22 cellular contexts compared by ENCODE assay signal in genomic region chr1:7373936-7374760, GRCh38.
A peak's percentile ranks its signal among the peaks of the same experiment; 100 is the strongest.
DNase-seq lines count a peak whose midpoint lies in the region; ATAC-seq and TF ChIP-seq lines count a peak whose summit lies in the region.
"Had no signal": no experiment of that assay in that cellular context is flagged by ENCODE, and none has a peak within 500 bp of the region (broad histone marks: within the 10 kb centered on the region; RNA-seq: fewer than 3 reads in every experiment).

No MANE protein-coding gene starts in this region.

- H3K27ac ChIP-seq in IMR-90 (ENCODE audit: insufficient read depth, low read length) (no peak overlapping the region), stomach (no peak overlapping the region)
- H3K27ac ChIP-seq: BLaER1, skin epidermis, thyroid gland, WERI-Rb-1 had no signal

- no peak overlapping the region for H2BK20ac ChIP-seq in IMR-90 (ENCODE audit: low read depth, low read length)

- POLR2A ChIA-PET in IMR-90 (lab: Charles Lee; ENCODE audit: unreplicated experiment), result no interaction called here

- dilution Hi-C loops in IMR-90 (cut with HindIII; ENCODE audit: low sequenced_read_pairs, unreplicated experiment), result no loop called here

- no peak overlapping the region for H3K56ac ChIP-seq in IMR-90 (ENCODE audit: extremely low read depth, insufficient read depth, low read length)

- peak; percentile 15 for DNase-seq in IMR-90
- DNase-seq in astrocyte of the hippocampus (ENCODE audit: low read depth, low spot score), result peak; percentile 63
- DNase-seq in left lobe of liver (ENCODE audit: low spot score), result peak; percentile 27
- peak; percentile 17 for DNase-seq in stomach
- DNase-seq in T-helper 2 cell, result no peak
- DNase-seq in NCI-H1092 treated with DMSO at 0.1 percent for 48 hours (lab: John Stamatoyannopoulos, UW), result no peak
- DNase-seq: activated CD4-positive, alpha-beta memory T cell treated with anti-CD3 and anti-CD28 coated beads for 36 hours; activated T-cell treated with anti-CD3 and anti-CD28 coated beads, Interleukin-2, amount 50 U/mL, for 4 hours; central memory CD4-positive, alpha-beta T cell; DMS 273 treated with DMSO at 0.1 percent for 48 hours; effector memory CD8-positive, alpha-beta T cell; H7; Kasumi-1; mucosa of descending colon; NCI-H1436 treated with DMSO at 0.1 percent for 48 hours; NCI-H2227 treated with DMSO at 0.1 percent for 48 hours; T-helper 1 cell; thyroid gland; WERI-Rb-1 had no signal

- no peak for TF ChIP-seq RAD21 in IMR-90 (IDR thresholded peaks at IDR 0.05; ENCODE audit: low read length)

- H3K18ac ChIP-seq in IMR-90 (ENCODE audit: low read depth, low read length), result no peak overlapping the region

- no peak for TF ChIP-seq EP300 in stomach (IDR thresholded peaks at IDR 0.05)

- H4K91ac ChIP-seq in IMR-90 (ENCODE audit: insufficient read depth, low read depth, low read length), result no peak overlapping the region

- H3K14ac ChIP-seq in IMR-90 (replicated peaks; ENCODE audit: low read depth, low read length), result no peak overlapping the region

- no peak overlapping the region for H3K4ac ChIP-seq in IMR-90 (ENCODE audit: low read depth, low read length)

- TF ChIP-seq POLR2A in IMR-90 (IDR thresholded peaks at IDR 0.05; ENCODE audit: low read depth, low read length), result no peak
- TF ChIP-seq POLR2A in stomach (IDR thresholded peaks at IDR 0.05), result no peak

- H2BK15ac ChIP-seq in IMR-90 (ENCODE audit: low read depth, low read length), result no peak overlapping the region

- H4K20me1 ChIP-seq in IMR-90 (ENCODE audit: insufficient read depth, low read length), result no peaks in the 10 kb centered on the region
- H4K20me1 ChIP-seq: BLaER1 had no signal

- no peaks in the 10 kb centered on the region for H3K36me3 ChIP-seq in IMR-90 (ENCODE audit: control insufficient read depth, insufficient read depth, low read length)
- H3K36me3 ChIP-seq in stomach, result no peaks in the 10 kb centered on the region
- H3K36me3 ChIP-seq: BLaER1, thyroid gland, WERI-Rb-1 had no signal

- no peak overlapping the region for H4K5ac ChIP-seq in IMR-90 (ENCODE audit: low read depth, low read length)

- CTCF ChIA-PET in IMR-90 (lab: Yijun Ruan, JAX), result no interaction called here

- BruUV-seq in IMR-90 (replicated peaks; lab: Mats Ljungman, UMichigan), result no TSS peak

- H3K79me1 ChIP-seq in IMR-90 (ENCODE audit: low read depth in 1 of 2, low read length in 2 of 2), result no peaks in the 10 kb centered on the region

- H3K9me3 ChIP-seq in IMR-90 (ENCODE audit: control insufficient read depth, insufficient read depth, low read length) (no peaks in the 10 kb centered on the region), stomach (no peaks in the 10 kb centered on the region)
- H3K9me3 ChIP-seq: BLaER1, mucosa of descending colon, thyroid gland had no signal

- TF ChIP-seq CTCF in IMR-90 (conservative IDR thresholded peaks at IDR 0.05; ENCODE audit: low read depth, low read length), result no peak
- no peak for TF ChIP-seq CTCF in stomach (IDR thresholded peaks at IDR 0.05)

- H3K27me3 ChIP-seq in IMR-90 (ENCODE audit: control insufficient read depth, insufficient read depth, low read length), result no peaks in the 10 kb centered on the region
- no peaks in the 10 kb centered on the region for H3K27me3 ChIP-seq in stomach
- H3K27me3 ChIP-seq: BLaER1, thyroid gland had no signal

- no CpG with 5 or more reads among the region's 18 CpGs for WGBS in IMR-90 (ENCODE audit: extremely low coverage in 2 of 2, insufficient read length in 1 of 2), 2 experiments
- 46 to 61% (median 52%) methylated on average over 16 to 18 of the region's 18 CpGs for WGBS in stomach, 5 donors

- H3K4me1 ChIP-seq in IMR-90 (ENCODE audit: control insufficient read depth, insufficient read depth, low read length) (peaks cover 4% of the 10 kb centered on the region; the same call in 1 of the 2 replicates), stomach (no peaks in the 10 kb centered on the region)
- H3K4me1 ChIP-seq: BLaER1 had no signal

- in situ Hi-C loops in IMR-90 (cut with MboI; ENCODE audit: low sequenced_read_pairs), result no loop called here

- ATAC-seq in IMR-90 (ENCODE audit: low read depth) (no peak), left lobe of liver (no peak), HG02798 (IDR thresholded peaks at IDR 0.05; ENCODE audit: poor library complexity, unreplicated experiment) (no peak)
- ATAC-seq: activated T-cell treated with anti-CD3 and anti-CD28 coated beads, Interleukin-2, amount 50 U/mL, for 4 hours; effector memory CD8-positive, alpha-beta T cell; mucosa of descending colon had no signal

- no peak overlapping the region; the same call in 1 of the 2 replicates for H2BK120ac ChIP-seq in IMR-90 (ENCODE audit: low read depth, low read length)

- no peak overlapping the region for H3K23ac ChIP-seq in IMR-90 (ENCODE audit: low read depth, low read length)

- H3K9me1 ChIP-seq in IMR-90 (ENCODE audit: insufficient read depth, low read length), result no peaks in the 10 kb centered on the region

- no peak overlapping the region for H3K4me2 ChIP-seq in IMR-90 (ENCODE audit: low read depth, low read length)
- H3K4me2 ChIP-seq: BLaER1 had no signal

- H4K8ac ChIP-seq in IMR-90 (ENCODE audit: low read depth in 2 of 2, low read length in 2 of 2), result no peak overlapping the region

- no peak overlapping the region for H2BK5ac ChIP-seq in IMR-90 (ENCODE audit: low read depth, low read length, poor library complexity, severe bottlenecking)

- H3K9ac ChIP-seq in IMR-90 (ENCODE audit: low read depth, low read length), result no peak overlapping the region
- H3K9ac ChIP-seq: BLaER1 had no signal

- intact Hi-C loops in IMR-90 (cut with micrococcal nuclease), result no loop called here
- intact Hi-C loops in stomach (cut with DNase I; ENCODE audit: low total_unique reads), result no loop called here

- H2AFZ ChIP-seq in IMR-90 (replicated peaks; ENCODE audit: low read length, poor library complexity), result no peak overlapping the region

- H3K4me3 ChIP-seq in IMR-90 (ENCODE audit: insufficient read depth, low read depth, low read length) (no peak overlapping the region), stomach (no peak overlapping the region)
- H3K4me3 ChIP-seq: BLaER1, mucosa of descending colon, skin epidermis, thyroid gland had no signal

- no peak overlapping the region for H2AK9ac ChIP-seq in IMR-90 (replicated peaks; ENCODE audit: low read depth, low read length, poor library complexity)

- no peak overlapping the region for H2AK5ac ChIP-seq in IMR-90 (ENCODE audit: low read depth, low read length)

TF ChIP-seq in IMR-90, 13 proteins besides CTCF, POLR2A, EP300 and RAD21:
- TF ChIP-seq CEBPB (IDR thresholded peaks at IDR 0.05; ENCODE audit: low read depth, low read length) (no peak), BHLHE40 (IDR thresholded peaks at IDR 0.05; ENCODE audit: low read depth, low read length) (no peak), ELK1 (IDR thresholded peaks at IDR 0.05; ENCODE audit: borderline replicate concordance, low read depth, low read length) (no peak), CHD1 (IDR thresholded peaks at IDR 0.05; ENCODE audit: low read depth, low read length) (no peak), NFE2L2 (IDR thresholded peaks at IDR 0.05; ENCODE audit: low read depth, low read length) (no peak), USF2 (IDR thresholded peaks at IDR 0.05; ENCODE audit: low read depth, low read length) (no peak)

Comparison
In these comparisons a context has a peak if more than half of its experiments do, and no peak if none do; other contexts are left out.
1. DNase-seq: peak in IMR-90 (single experiment), astrocyte of the hippocampus (single experiment), left lobe of liver (single experiment) and stomach (single experiment); none in T-helper 2 cell (0 of 5) and NCI-H1092 treated with DMSO at 0.1 percent for 48 hours (single experiment).